ENCODE assay signal across 21 cellular contexts in genomic region chr19:15239337-15239949, GRCh38. TPM values are rescaled to one million over a fixed set of nuclear protein-coding genes. Genes with fewer than 3 reads are reported as not detected.
DNase-seq lines count a peak whose midpoint lies in the region; ATAC-seq, FAIRE-seq and TF ChIP-seq lines count a peak whose summit lies in the region.
"Had no signal": no experiment of that assay in that cellular context is flagged by ENCODE, and none has a peak within 500 bp of the region (broad histone marks: within the 10 kb centered on the region; RNA-seq: fewer than 3 reads in every experiment).

No MANE protein-coding gene starts in this region.

- H3K27me3 ChIP-seq in K562 (ENCODE audit: control insufficient read depth in 2 of 2, insufficient read depth in 2 of 2, low read length in 2 of 2) (no peaks in the 10 kb centered on the region), neuronal stem cell (ENCODE audit: control insufficient read depth in 3 of 3, insufficient read depth in 3 of 3, low read depth in 1 of 3, low read length in 3 of 3) (no peaks in the 10 kb centered on the region)

- H3K4me3 Mint-ChIP-seq in activated naive CD4-positive, alpha-beta T cell treated with anti-CD3 and anti-CD28 coated beads, Interleukin-2, amount 50 U/mL, for 24 hours, result no peak overlapping the region
- no peak overlapping the region for H3K4me3 Mint-ChIP-seq in activated naive CD4-positive, alpha-beta T cell treated with anti-CD3 and anti-CD28 coated beads, Interleukin-2, amount 10 ng/mL, durations not matched to agents 7 days and 5 days
- H3K4me3 Mint-ChIP-seq: CD4-positive, alpha-beta T cell; HFFc6 had no signal

- H2AFZ ChIP-seq in K562 (ENCODE audit: low read depth, low read length) (no peak overlapping the region), neuronal stem cell (ENCODE audit: low read length) (no peak overlapping the region)
- H2AFZ ChIP-seq: GM23248 had no signal

- DNase-seq in activated naive CD4-positive, alpha-beta T cell treated with anti-CD3 and anti-CD28 coated beads, Interleukin-2, amount 10 ng/mL, durations not matched to agents 7 days and 5 days, result no peak
- no peak for DNase-seq in K562 (ENCODE audit: extremely low read depth in 1 of 4, low spot score in 3 of 4)
- DNase-seq in neuronal stem cell (ENCODE audit: low spot score), result no peak
- no peak for DNase-seq in GF-D8 (lab: John Stamatoyannopoulos, UW)
- DNase-seq in DMS 273 treated with DMSO at 0.1 percent for 48 hours (lab: John Stamatoyannopoulos, UW), result no peak
- DNase-seq in SW480 (ENCODE audit: low spot score), result no peak
- DNase-seq: AML-193; CD4-positive, alpha-beta T cell; DMS79 treated with DMSO at 0.1 percent for 48 hours; GM23248; HFFc6; IMR-90 had no signal

- peak overlapping the region; percentile 55 for H3K4ac ChIP-seq in neuronal stem cell (ENCODE audit: low read length)

- H3K36me3 ChIP-seq in K562 (ENCODE audit: control insufficient read depth, insufficient read depth, low read length) (peaks cover 80% of the 10 kb centered on the region; the same call in 2 of the 3 replicates), neuronal stem cell (replicated peaks in 1 of 2; ENCODE audit: control insufficient read depth in 2 of 2, insufficient read depth in 2 of 2, low read length in 2 of 2) (peaks cover 67 to 96% of the 10 kb centered on the region in 2 donors)

- no peak for FAIRE-seq in K562 (lab: Jason Lieb, UNC)
- FAIRE-seq: A549, GM12891, H54 had no signal

- no peaks in the 10 kb centered on the region; a peak in 1 of 5 replicates for H3K4me1 ChIP-seq in K562 (replicated peaks in 1 of 2; ENCODE audit: control insufficient read depth in 2 of 2, insufficient read depth in 2 of 2, low read length in 2 of 2)
- H3K4me1 ChIP-seq in neuronal stem cell (ENCODE audit: control insufficient read depth in 2 of 2, insufficient read depth in 1 of 2, low read depth in 1 of 2, low read length in 2 of 2), result no peaks in the 10 kb centered on the region
- H3K4me1 ChIP-seq: A549 had no signal

- no peaks in the 10 kb centered on the region for H3K9me3 Mint-ChIP-seq in activated naive CD4-positive, alpha-beta T cell treated with anti-CD3 and anti-CD28 coated beads, Interleukin-2, amount 50 U/mL, for 24 hours
- no peaks in the 10 kb centered on the region for H3K9me3 Mint-ChIP-seq in activated naive CD4-positive, alpha-beta T cell treated with anti-CD3 and anti-CD28 coated beads, Interleukin-2, amount 10 ng/mL, durations not matched to agents 7 days and 5 days
- H3K9me3 Mint-ChIP-seq: CD4-positive, alpha-beta T cell; HFFc6 had no signal

- no peak for TF ChIP-seq POLR2A in K562 (conservative IDR thresholded peaks at IDR 0.05)

- POLR2A ChIA-PET in K562 (lab: Yijun Ruan, JAX), result interaction anchor here (0.6 to 1.0 kb wide), 3 partner anchors 11 to 334 kb away, joined by 3 read pairs; no protein-coding TSS in a partner anchor

- H3K79me2 ChIP-seq in K562 (ENCODE audit: control insufficient read depth, insufficient read depth, low read length), result no peaks in the 10 kb centered on the region

- H2BK15ac ChIP-seq in neuronal stem cell (ENCODE audit: low read length), result no peak overlapping the region

- H4K8ac ChIP-seq in neuronal stem cell (ENCODE audit: low read depth, low read length), result no peak overlapping the region

- H2BK120ac ChIP-seq in neuronal stem cell (ENCODE audit: low read depth, low read length), result no peak overlapping the region

- H3K14ac ChIP-seq in neuronal stem cell (ENCODE audit: low read length), result no peak overlapping the region

- H3K9me3 ChIP-seq in K562 (replicated peaks; ENCODE audit: control insufficient read depth, insufficient read depth, low read depth, low read length), result no peaks in the 10 kb centered on the region
- H3K9me3 ChIP-seq in neuronal stem cell (replicated peaks in 1 of 2; ENCODE audit: control insufficient read depth in 2 of 2, insufficient read depth in 1 of 2, low read depth in 1 of 2, low read length in 2 of 2), result peaks cover 0 to 2% of the 10 kb centered on the region in 2 donors
- H3K9me3 ChIP-seq: A549 had no signal

- no peak overlapping the region for H3K18ac ChIP-seq in neuronal stem cell (ENCODE audit: low read length)

- ATAC-seq in K562, result no peak
- ATAC-seq: HCT116 had no signal

- H4K91ac ChIP-seq in neuronal stem cell (ENCODE audit: low read depth, low read length, poor library complexity), result peak overlapping the region; percentile 26

- intact Hi-C loops in K562 (cut with micrococcal nuclease), result no loop called here

- H2BK5ac ChIP-seq in neuronal stem cell (ENCODE audit: low read length), result no peak overlapping the region

- no peaks in the 10 kb centered on the region for H3K4me1 Mint-ChIP-seq in activated naive CD4-positive, alpha-beta T cell treated with anti-CD3 and anti-CD28 coated beads, Interleukin-2, amount 50 U/mL, for 24 hours
- peaks cover 2% of the 10 kb centered on the region for H3K4me1 Mint-ChIP-seq in activated naive CD4-positive, alpha-beta T cell treated with anti-CD3 and anti-CD28 coated beads, Interleukin-2, amount 10 ng/mL, durations not matched to agents 7 days and 5 days

- H3K27me3 Mint-ChIP-seq in activated naive CD4-positive, alpha-beta T cell treated with anti-CD3 and anti-CD28 coated beads, Interleukin-2, amount 50 U/mL, for 24 hours, result peaks cover 4% of the 10 kb centered on the region
- H3K27me3 Mint-ChIP-seq in activated naive CD4-positive, alpha-beta T cell treated with anti-CD3 and anti-CD28 coated beads, Interleukin-2, amount 10 ng/mL, durations not matched to agents 7 days and 5 days, result no peaks in the 10 kb centered on the region

- H3K9ac ChIP-seq in K562 (ENCODE audit: insufficient read depth in 1 of 2, low read depth in 2 of 2, low read length in 2 of 2) (no peak overlapping the region), neuronal stem cell (ENCODE audit: low read depth, low read length, poor library complexity) (no peak overlapping the region)
- H3K9ac ChIP-seq: GM23248 had no signal

- peaks cover 4% of the 10 kb centered on the region for H3K79me1 ChIP-seq in neuronal stem cell (ENCODE audit: low read depth, low read length)

- in situ Hi-C loops in K562 (cut with MboI), result no loop called here

- no peak overlapping the region for H3K4me2 ChIP-seq in K562 (ENCODE audit: insufficient read depth, low read length)
- no peak overlapping the region for H3K4me2 ChIP-seq in neuronal stem cell (ENCODE audit: insufficient read depth, low read length, poor library complexity, severe bottlenecking)
- H3K4me2 ChIP-seq: A549 had no signal

- no peaks in the 10 kb centered on the region for H3K9me1 ChIP-seq in K562 (ENCODE audit: control insufficient read depth, insufficient read depth, low read length)

- H2BK12ac ChIP-seq in neuronal stem cell (ENCODE audit: low read length), result no peak overlapping the region

- H3K23ac ChIP-seq in neuronal stem cell (ENCODE audit: low read depth, low read length, poor library complexity), result no peak overlapping the region

- WGBS in K562 (ENCODE audit: insufficient coverage, low coverage, missing lambda C conversion rate), result 90% methylated on average over 19 of the region's 26 CpGs
- WGBS in neuronal stem cell (ENCODE audit: extremely low coverage in 2 of 2, insufficient read length in 2 of 2, insufficient replicate concordance in 1 of 2), 2 donors, result no CpG with 5 or more reads among the region's 26 CpGs

- H3K27ac ChIP-seq in K562 (ENCODE audit: extremely low read depth, low read depth, low read length) (no peak overlapping the region), neuronal stem cell (replicated peaks; ENCODE audit: low read length) (no peak overlapping the region)
- H3K27ac ChIP-seq: 22Rv1, A549, C4-2B, GM23248, HL-60 had no signal

- peak overlapping the region; percentile 10 for H3K27ac Mint-ChIP-seq in activated naive CD4-positive, alpha-beta T cell treated with anti-CD3 and anti-CD28 coated beads, Interleukin-2, amount 50 U/mL, for 24 hours
- no peak overlapping the region for H3K27ac Mint-ChIP-seq in activated naive CD4-positive, alpha-beta T cell treated with anti-CD3 and anti-CD28 coated beads, Interleukin-2, amount 10 ng/mL, durations not matched to agents 7 days and 5 days
- H3K27ac Mint-ChIP-seq: CD4-positive, alpha-beta T cell; HFFc6 had no signal

- H3K36me3 Mint-ChIP-seq in activated naive CD4-positive, alpha-beta T cell treated with anti-CD3 and anti-CD28 coated beads, Interleukin-2, amount 50 U/mL, for 24 hours, result peaks cover 13% of the 10 kb centered on the region
- peaks cover 38% of the 10 kb centered on the region for H3K36me3 Mint-ChIP-seq in activated naive CD4-positive, alpha-beta T cell treated with anti-CD3 and anti-CD28 coated beads, Interleukin-2, amount 10 ng/mL, durations not matched to agents 7 days and 5 days

- H3K4me3 ChIP-seq in K562 (no peak overlapping the region), neuronal stem cell (ENCODE audit: low read length in 2 of 2) (no peak overlapping the region)
- H3K4me3 ChIP-seq: A549, GM23248 had no signal

- CTCF ChIA-PET in activated naive CD4-positive, alpha-beta T cell treated with anti-CD3 and anti-CD28 coated beads, Interleukin-2, amount 10 ng/mL, durations not matched to agents 7 days and 5 days (lab: Charles Lee), result interaction anchor here (0.5 kb wide), 1 partner anchor 231 kb away, joined by 3 read pairs; no protein-coding TSS in a partner anchor
- CTCF ChIA-PET in K562 (lab: Yijun Ruan, JAX; ENCODE audit: low intra/inter-chr PET ratio), result no interaction called here

- BruUV-seq in K562 (replicated peaks; lab: Mats Ljungman, UMichigan), result no TSS peak

- no peak for TF ChIP-seq EP300 in K562 (IDR thresholded peaks at IDR 0.05; ENCODE audit: low read length)

- peaks cover 8% of the 10 kb centered on the region for H4K20me1 ChIP-seq in K562 (replicated peaks; ENCODE audit: control insufficient read depth, insufficient read depth, low read length)

- no peak for TF ChIP-seq RAD21 in K562 (CRISPR knock-in tag; conservative IDR thresholded peaks at IDR 0.05 in 1 of 2, IDR thresholded peaks at IDR 0.05 in 1 of 2)

- no peak for TF ChIP-seq CTCF in K562 (IDR thresholded peaks at IDR 0.05 in 2 of 3, conservative IDR thresholded peaks at IDR 0.05 in 1 of 3; ENCODE audit: insufficient read depth in 2 of 3, low read depth in 1 of 3, low read length in 3 of 3)

- H2AK5ac ChIP-seq in neuronal stem cell (ENCODE audit: low read depth, low read length), result no peak overlapping the region

RNA-seq across cellular contexts. Expression of gene EPHX3, which starts 7.2 kb away (rescaled TPM):
- 0.39 and 1.6 TPM in 2 replicates for total RNA-seq in K562 (2011; cell fraction: chromatin; rRNA removed; ENCODE audit: low replicate concordance)
- 0.79 and 0.83 TPM in 2 replicates for total RNA-seq in K562 (2011; cell fraction: nucleolus; rRNA removed)
- total RNA-seq in K562 (2011; cell fraction: nucleoplasm; rRNA removed), result 0.69 and 0.88 TPM in 2 replicates
- total RNA-seq in K562 (2014; rRNA removed), result not detected in 2 replicates
- total RNA-seq in K562 (2014; rRNA removed; fragmentation: Illumina TruSeq; extraction: Trizol), result not detected in 2 replicates
- not detected in 2 replicates for total RNA-seq in K562 (2015; rRNA removed; fragmentation: Illumina TruSeq; extraction: Trizol)
- total RNA-seq in K562 (2021), result 0.20 TPM in 1 of 2 replicates, not detected in the other
- polyA plus RNA-seq in K562 (2011; rRNA removed), result 0.07 TPM in 1 of 2 replicates, not detected in the other
- polyA plus RNA-seq in K562 (2011; cell fraction: cytosol; rRNA removed), result 0.06 and 0.12 TPM in 2 replicates
- 0.21 and 0.50 TPM in 2 replicates for polyA plus RNA-seq in K562 (2011; cell fraction: nucleus; rRNA removed)
- not detected in 2 replicates for polyA plus RNA-seq in K562 (2012)
- not detected in 2 replicates for polyA plus RNA-seq in K562 (2014; fragmentation: Illumina TruSeq; extraction: Trizol)
- polyA plus RNA-seq in K562 (2014; fragmentation: Nextera tagmentation; extraction: Ambion mirVana), result not detected
- not detected in 2 replicates for polyA plus RNA-seq in K562 (2014; rRNA removed)
- polyA minus RNA-seq in K562 (2011; rRNA and poly(A)+ RNA removed), result not detected in 2 replicates
- not detected in 2 replicates for polyA minus RNA-seq in K562 (2011; cell fraction: cytosol; rRNA and poly(A)+ RNA removed)
- polyA minus RNA-seq in K562 (2011; cell fraction: nucleus; rRNA and poly(A)+ RNA removed), result not detected in 2 replicates
- 1.1 TPM for polyA plus RNA-seq in neuronal stem cell (2013, experiment 1 of 2)
- 1.1 TPM for polyA plus RNA-seq in neuronal stem cell (2013, experiment 2 of 2)
- total RNA-seq: CD4-positive, alpha-beta T cell; GM23248; HT1080 had no signal
- polyA plus RNA-seq: GM23248 had no signal

RNA-seq across cellular contexts. Expression of gene NOTCH3, which starts 38.6 kb away (rescaled TPM):
- 4.3 and 8.9 TPM in 2 replicates for total RNA-seq in K562 (2011; cell fraction: chromatin; rRNA removed; ENCODE audit: low replicate concordance)
- total RNA-seq in K562 (2011; cell fraction: nucleolus; rRNA removed), result 6.2 and 8.7 TPM in 2 replicates
- 4.3 and 5.2 TPM in 2 replicates for total RNA-seq in K562 (2011; cell fraction: nucleoplasm; rRNA removed)
- total RNA-seq in K562 (2014; rRNA removed) (0.45 and 1.1 TPM in 2 replicates), K562 (2014; rRNA removed; fragmentation: Illumina TruSeq; extraction: Trizol) (0.11 and 0.13 TPM in 2 replicates), K562 (2015; rRNA removed; fragmentation: Illumina TruSeq; extraction: Trizol) (0.18 and 0.30 TPM in 2 replicates), K562 (2021) (0.34 and 1.2 TPM in 2 replicates)
- polyA plus RNA-seq in K562 (2011; rRNA removed) (0.22 and 0.28 TPM in 2 replicates), K562 (2014; fragmentation: Illumina TruSeq; extraction: Trizol) (0.08 and 0.12 TPM in 2 replicates), K562 (2014; fragmentation: Nextera tagmentation; extraction: Ambion mirVana) (under 1 TPM; under 0.01 to 0.01 TPM), K562 (2014; rRNA removed) (0.15 and 0.16 TPM in 2 replicates)
- 0.09 and 0.24 TPM in 2 replicates for polyA plus RNA-seq in K562 (2011; cell fraction: cytosol; rRNA removed)
- polyA plus RNA-seq in K562 (2011; cell fraction: nucleus; rRNA removed), result 0.90 and 2.0 TPM in 2 replicates
- 0.51 and 0.65 TPM in 2 replicates for polyA plus RNA-seq in K562 (2012)
- polyA minus RNA-seq in K562 (2011; rRNA and poly(A)+ RNA removed), result 0.84 TPM in 1 of 2 replicates, not detected in the other
- polyA minus RNA-seq in K562 (2011; cell fraction: cytosol; rRNA and poly(A)+ RNA removed), result 0.95 TPM in 1 of 2 replicates, not detected in the other
- 1.9 and 2.6 TPM in 2 replicates for polyA minus RNA-seq in K562 (2011; cell fraction: nucleus; rRNA and poly(A)+ RNA removed)
- polyA plus RNA-seq in neuronal stem cell (2013, experiment 1 of 2), result 33.0 TPM
- 33.5 TPM for polyA plus RNA-seq in neuronal stem cell (2013, experiment 2 of 2)
- total RNA-seq: CD4-positive, alpha-beta T cell had no signal
